Comparison of ENCODE assay signal across 9 cellular contexts in the genomic region with DNA sequence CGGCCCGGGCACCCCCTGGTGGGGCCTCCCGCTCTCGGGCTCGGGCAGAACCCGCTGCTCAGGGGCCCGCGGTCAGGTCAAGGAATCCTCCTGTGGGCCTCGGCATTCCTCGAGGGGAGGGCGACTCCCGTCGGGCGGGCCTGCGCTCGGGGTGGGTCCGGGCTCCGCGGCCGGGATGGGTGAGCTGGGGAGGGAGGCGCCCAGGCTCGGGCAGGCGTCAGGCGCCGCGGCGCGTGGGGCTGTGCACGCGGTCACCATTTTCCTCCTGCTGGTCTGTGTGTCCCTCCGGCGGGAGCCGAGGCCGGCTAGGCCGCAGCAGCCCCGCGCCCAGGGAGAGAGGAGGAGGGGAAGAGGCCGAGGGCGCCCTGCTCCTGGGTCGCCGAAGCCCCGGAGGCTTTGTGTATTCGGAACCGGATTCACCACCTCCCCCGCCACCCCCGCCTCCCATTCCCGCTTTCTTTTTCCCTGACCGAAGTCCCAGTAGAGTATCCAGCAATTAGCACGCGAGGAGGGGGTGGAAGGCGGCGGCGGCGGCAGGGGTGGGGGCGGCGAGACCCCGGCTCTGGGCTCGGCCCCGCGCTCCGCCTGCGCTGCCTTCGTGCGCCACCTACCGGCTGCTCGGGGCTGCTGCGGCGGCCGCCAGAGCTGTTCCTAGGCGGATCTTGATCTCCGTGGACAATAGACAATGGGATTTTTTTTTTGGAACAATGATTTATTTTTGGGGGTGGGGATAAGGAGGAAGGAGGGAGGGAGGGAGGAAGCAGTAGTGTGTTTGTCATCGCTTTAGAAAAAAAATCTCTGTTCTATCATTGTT.
DNase-seq lines count a peak whose midpoint lies in the region; ATAC-seq, FAIRE-seq and TF ChIP-seq lines count a peak whose summit lies in the region.
"Had no signal": no experiment of that assay in that cellular context is flagged by ENCODE, and none has a peak within 500 bp of the region (broad histone marks: within the 10 kb centered on the region; RNA-seq: fewer than 3 reads in every experiment).

No MANE protein-coding gene starts in this region.

- H3K36me3 ChIP-seq in H1 (ENCODE audit: control insufficient read depth in 2 of 4, insufficient read depth in 4 of 4, low read length in 3 of 4): no peaks in the 10 kb centered on the region; a peak in 1 of 8 replicates
- no peaks in the 10 kb centered on the region for H3K36me3 ChIP-seq in mesenchymal stem cell (ENCODE audit: control insufficient read depth in 1 of 2, insufficient read depth in 2 of 2, low read depth in 1 of 2, low read length in 2 of 2)

- WGBS in H1 (ENCODE audit: extremely low coverage in 1 of 2, insufficient coverage in 1 of 2, insufficient read length in 1 of 2, insufficient replicate concordance in 2 of 2, low coverage in 1 of 2, low lambda C conversion rate in 2 of 2, missing lambda C conversion rate in 1 of 2), 2 experiments: 2% methylated on average over 15 of the region's 72 CpGs; no CpG with 5 or more reads in 1 of the 2 experiments
- under 1% methylated on average over 46 of the region's 72 CpGs for WGBS in mesenchymal stem cell

- peak overlapping the region; percentile 21 for H4K5ac ChIP-seq in H1 (ENCODE audit: insufficient read length, low read depth, low read length)

- H2BK5ac ChIP-seq in H1 (ENCODE audit: low read depth, low read length) (peak overlapping the region; percentile 10; the same call in 1 of the 2 replicates), mesenchymal stem cell (ENCODE audit: low read depth, low read length, poor library complexity, severe bottlenecking) (peak overlapping the region; percentile 75)

- no peak overlapping the region for H2BK12ac ChIP-seq in H1 (ENCODE audit: low read depth, low read length)
- H2BK12ac ChIP-seq in mesenchymal stem cell (ENCODE audit: low read length in 2 of 2): peak overlapping the region in 1 of 2 experiments; percentile 85

- no peak for FAIRE-seq in H1 (lab: Jason Lieb, UNC)
- FAIRE-seq: G401.6 had no signal

- H2BK15ac ChIP-seq in H1 (ENCODE audit: low read length) (no peak overlapping the region), mesenchymal stem cell (ENCODE audit: low read depth, poor library complexity, severe bottlenecking) (peak overlapping the region; percentile 87)

- H3K4me2 ChIP-seq in H1 (ENCODE audit: insufficient read depth in 1 of 2, low read depth in 2 of 2, low read length in 2 of 2): peak overlapping the region; percentile 74 to 91
- peak overlapping the region; percentile 76 for H3K4me2 ChIP-seq in mesenchymal stem cell (ENCODE audit: low read length, poor library complexity, severe bottlenecking)

- no peaks in the 10 kb centered on the region for H4K20me1 ChIP-seq in H1 (replicated peaks in 1 of 2; ENCODE audit: control insufficient read depth in 1 of 2, insufficient read depth in 2 of 2, low read length in 2 of 2)

- peaks cover 5% of the 10 kb centered on the region; the same call in 1 of the 2 replicates for H3K23me2 ChIP-seq in H1 (ENCODE audit: low read depth, low read length)

- H2AFZ ChIP-seq in H1 (ENCODE audit: low read length) (no peak overlapping the region; the same call in 1 of the 2 replicates), mesenchymal stem cell (ENCODE audit: low read depth, low read length) (peak overlapping the region; percentile 70)

- H3K14ac ChIP-seq in H1 (ENCODE audit: insufficient read length): no peak overlapping the region
- H3K14ac ChIP-seq in mesenchymal stem cell (ENCODE audit: low read length in 2 of 2): peak overlapping the region in 1 of 2 experiments; percentile 90

- TF ChIP-seq RAD21 in H1 (IDR thresholded peaks at IDR 0.05 in 1 of 2, conservative IDR thresholded peaks at IDR 0.05 in 1 of 2; ENCODE audit: low read depth in 2 of 2, low read length in 2 of 2): peak; percentile 86 to 91

- DNase-seq in NK-92 treated with Interleukin-12 subunit alpha and Interleukin-12 subunit beta, amount 100 ng/mL, for 24 hours (lab: John Stamatoyannopoulos, UW): peak; percentile 15
- DNase-seq in NK-92 (lab: John Stamatoyannopoulos, UW; ENCODE audit: unreplicated experiment) (no peak), NCI-H774 (lab: John Stamatoyannopoulos, UW) (peak; percentile 59), H1 (ENCODE audit: low read depth in 1 of 2, low spot score in 2 of 2) (peak in 1 of 2 experiments; percentile 87), mesenchymal stem cell (peak; percentile 67)
- DNase-seq in activated CD8-positive, alpha-beta memory T cell treated with anti-CD3 and anti-CD28 coated beads for 48 hours (ENCODE audit: low read depth in 2 of 3, low spot score in 2 of 3): peak in 2 of 3 experiments; percentile 22 to 43
- peak; percentile 21 for DNase-seq in stimulated activated CD8-positive, alpha-beta memory T cell treated with anti-CD3 and anti-CD28 coated beads, Interleukin-12 subunit alpha, Interleukin-12 subunit beta, amount 100 ng/mL, for 24 hours (ENCODE audit: extremely low read depth)

- no peak overlapping the region for H3K56ac ChIP-seq in H1 (replicated peaks; ENCODE audit: insufficient read length, low read depth, low read length)

- CTCF ChIA-PET in H1 (lab: Charles Lee; ENCODE audit: partially characterized antibody): interaction anchor here (0.7 to 5.1 kb wide), 44 partner anchors 9 to 650 kb away, joined by 3 to 42 read pairs (median 4); no protein-coding TSS in a partner anchor

- H4K8ac ChIP-seq in H1 (ENCODE audit: extremely low read depth, insufficient read depth, low read length) (peak overlapping the region; percentile 39; the same call in 1 of the 2 replicates), mesenchymal stem cell (ENCODE audit: low read length) (peak overlapping the region; percentile 99)

- H2BK20ac ChIP-seq in H1 (ENCODE audit: low read length): no peak overlapping the region

- peak; percentile 76 for ATAC-seq in HG03280 (IDR thresholded peaks at IDR 0.05; ENCODE audit: unreplicated experiment)

- TF ChIP-seq EP300 in H1 (IDR thresholded peaks at IDR 0.05; ENCODE audit: borderline replicate concordance in 1 of 2, low read depth in 2 of 2, low read length in 2 of 2): no peak

- H3K9me3 ChIP-seq in H1 (ENCODE audit: insufficient read depth in 2 of 2, low read depth in 1 of 2, low read length in 1 of 2) (no peaks in the 10 kb centered on the region), mesenchymal stem cell (ENCODE audit: control insufficient read depth, low read length) (no peaks in the 10 kb centered on the region)

- no peak overlapping the region for H2AK5ac ChIP-seq in H1 (ENCODE audit: low read depth, low read length)
- no peak overlapping the region for H2AK5ac ChIP-seq in mesenchymal stem cell (ENCODE audit: low read length, severe bottlenecking)

- H3K4ac ChIP-seq in H1 (replicated peaks; ENCODE audit: insufficient read length, low read depth, low read length) (no peak overlapping the region), mesenchymal stem cell (ENCODE audit: low read depth in 1 of 2, low read length in 2 of 2) (peak overlapping the region; percentile 83 to 84)

- TF ChIP-seq CTCF in H1 (IDR thresholded peaks at IDR 0.05; ENCODE audit: control extremely low read depth in 1 of 3, insufficient read depth in 1 of 3, low read depth in 1 of 3, low read length in 3 of 3): peak; percentile 79 to 94 (median 93)

- H3K23ac ChIP-seq in H1 (ENCODE audit: insufficient read length) (no peak overlapping the region), mesenchymal stem cell (ENCODE audit: low read length in 2 of 2) (no peak overlapping the region)

- H3K4me1 ChIP-seq in H1 (replicated peaks in 1 of 4; ENCODE audit: control insufficient read depth in 3 of 4, insufficient read depth in 4 of 4, low read length in 3 of 4): peaks cover 0 to 10% (median 6%) of the 10 kb centered on the region in 4 experiments; a peak in 6 of 7 replicates
- peaks cover 21% of the 10 kb centered on the region for H3K4me1 ChIP-seq in mesenchymal stem cell (ENCODE audit: control insufficient read depth, insufficient read depth, low read depth, low read length)

- no peaks in the 10 kb centered on the region for H3K79me2 ChIP-seq in H1 (ENCODE audit: control insufficient read depth in 1 of 2, insufficient read depth in 2 of 2, low read length in 2 of 2)

- H3K79me1 ChIP-seq in H1 (ENCODE audit: low read depth, low read length): no peaks in the 10 kb centered on the region
- H3K79me1 ChIP-seq in mesenchymal stem cell (replicated peaks; ENCODE audit: low read length, poor library complexity, severe bottlenecking): no peaks in the 10 kb centered on the region

- H3K18ac ChIP-seq in H1 (ENCODE audit: extremely low read depth, low read length) (peak overlapping the region; percentile 87), mesenchymal stem cell (ENCODE audit: low read depth in 1 of 2, low read length in 2 of 2) (peak overlapping the region; percentile 89 to 96)

- H2BK120ac ChIP-seq in H1 (replicated peaks; ENCODE audit: low read depth, low read length) (no peak overlapping the region), mesenchymal stem cell (ENCODE audit: low read depth, low read length) (peak overlapping the region; percentile 93)

- H3K27ac ChIP-seq in H1 (ENCODE audit: low read depth, low read length): no peak overlapping the region
- no peak overlapping the region for H3K27ac ChIP-seq in mesenchymal stem cell (ENCODE audit: low read length, poor library complexity, severe bottlenecking)

- TF ChIP-seq POLR2A in H1 (IDR thresholded peaks at IDR 0.05; ENCODE audit: control extremely low read depth in 1 of 2, low read depth in 2 of 2, low read length in 2 of 2): no peak

- H3K9ac ChIP-seq in H1 (replicated peaks in 1 of 4; ENCODE audit: extremely low read depth in 1 of 4, low read depth in 3 of 4, low read length in 3 of 4) (peak overlapping the region in 3 of 4 experiments; percentile 30 to 52 (median 45); a peak in 4 of 7 replicates), mesenchymal stem cell (ENCODE audit: low read length) (peak overlapping the region; percentile 85)

- peak overlapping the region; percentile 34 to 66 (median 38) for H3K4me3 ChIP-seq in H1 (ENCODE audit: extremely low read depth in 1 of 4, insufficient read depth in 2 of 4, low read depth in 3 of 4, low read length in 4 of 4)
- peak overlapping the region; percentile 62 to 66 for H3K4me3 ChIP-seq in mesenchymal stem cell (ENCODE audit: insufficient read depth in 1 of 2, low read depth in 1 of 2, low read length in 2 of 2)

- H3K27me3 ChIP-seq in H1 (replicated peaks in 1 of 4; ENCODE audit: control insufficient read depth in 3 of 4, extremely low read depth in 1 of 4, insufficient read depth in 3 of 4, low read length in 3 of 4) (peaks cover 0 to 7% (median 4%) of the 10 kb centered on the region in 4 experiments; a peak in 3 of 7 replicates), mesenchymal stem cell (ENCODE audit: control insufficient read depth in 1 of 2, insufficient read depth in 1 of 2, low read length in 2 of 2) (no peaks in the 10 kb centered on the region)

- POLR2A ChIA-PET in H1 (lab: Charles Lee; ENCODE audit: partially characterized antibody): interaction anchor here (0.7 to 2.9 kb wide), 12 partner anchors 8 to 484 kb away, joined by 3 to 24 read pairs (median 4); a partner anchor contains a TSS

- H4K91ac ChIP-seq in H1 (replicated peaks; ENCODE audit: insufficient read length, low read length) (peak overlapping the region; percentile 62), mesenchymal stem cell (ENCODE audit: low read length) (peak overlapping the region; percentile 99)

TF ChIP-seq in H1, 55 proteins besides CTCF, POLR2A, EP300 and RAD21 (continues in another document):
- peak; percentile 79 for TF ChIP-seq KDM4A (IDR thresholded peaks at IDR 0.05; ENCODE audit: low read depth, low read length, severe bottlenecking)
